Comparison of ENCODE assay signal across 18 cellular contexts in genomic region chr6:87543836-87544735, GRCh38.
"Had no signal": no experiment of that assay in that cellular context is flagged by ENCODE, and none has a peak within 500 bp of the region (broad histone marks: within the 10 kb centered on the region; RNA-seq: fewer than 3 reads in every experiment).

No MANE protein-coding gene starts in this region.

- H2AFZ ChIP-seq: hepatocyte had no signal

- ATAC-seq: activated CD8-positive, alpha-beta T cell treated with anti-CD3 and anti-CD28 coated beads, Interleukin-2, amount 10 ng/mL, durations not matched to agents 7 days and 5 days; activated naive CD8-positive, alpha-beta T cell treated with anti-CD3 and anti-CD28 coated beads, Interleukin-2, amount 50 U/mL, for 24 hours; right cardiac atrium had no signal

- H3K27ac Mint-ChIP-seq: activated CD8-positive, alpha-beta T cell treated with anti-CD3 and anti-CD28 coated beads, Interleukin-2, amount 10 ng/mL, durations not matched to agents 7 days and 5 days; activated naive CD8-positive, alpha-beta T cell treated with anti-CD3 and anti-CD28 coated beads, Interleukin-2, amount 50 U/mL, for 24 hours; mesothelial cell of epicardium; type B pancreatic cell had no signal

- H3K4me3 Mint-ChIP-seq: activated CD8-positive, alpha-beta T cell treated with anti-CD3 and anti-CD28 coated beads, Interleukin-2, amount 10 ng/mL, durations not matched to agents 7 days and 5 days; activated naive CD8-positive, alpha-beta T cell treated with anti-CD3 and anti-CD28 coated beads, Interleukin-2, amount 50 U/mL, for 24 hours; mesothelial cell of epicardium; naive B cell; type B pancreatic cell had no signal

- H3K27ac ChIP-seq: ascending aorta, dorsolateral prefrontal cortex, hepatocyte, neutrophil, spleen, suprapubic skin had no signal

- H3K79me2 ChIP-seq: hepatocyte had no signal

- H3K4me1 ChIP-seq: ascending aorta, suprapubic skin had no signal

- H3K9me3 Mint-ChIP-seq: type B pancreatic cell had no signal

- DNase-seq: activated CD4-positive, alpha-beta T cell treated with anti-CD3 and anti-CD28 coated beads for 1 hour; activated CD8-positive, alpha-beta memory T cell treated with anti-CD3 and anti-CD28 coated beads, Interleukin-2, amount 50 U/mL, for 48 hours; activated CD8-positive, alpha-beta T cell treated with anti-CD3 and anti-CD28 coated beads, Interleukin-2, amount 10 ng/mL, durations not matched to agents 7 days and 5 days; activated naive CD4-positive, alpha-beta T cell treated with Interleukin-2 at 50 U/mL for 16 hours; activated naive CD8-positive, alpha-beta T cell treated with anti-CD3 and anti-CD28 coated beads, Interleukin-2, amount 50 U/mL, for 24 hours; dorsolateral prefrontal cortex; kidney; naive B cell; right cardiac atrium; spleen; stimulated activated CD4-positive, alpha-beta T cell treated with anti-CD3 and anti-CD28 coated beads, Interleukin-2, amount 100 ng/mL, for 24 hours; stimulated activated naive CD4-positive, alpha-beta T cell had no signal

- H3K4me3 ChIP-seq: ascending aorta, dorsolateral prefrontal cortex, hepatocyte, spleen, suprapubic skin had no signal

- H3K4me2 ChIP-seq: hepatocyte had no signal

- H3K4me1 Mint-ChIP-seq: activated naive CD8-positive, alpha-beta T cell treated with anti-CD3 and anti-CD28 coated beads, Interleukin-2, amount 50 U/mL, for 24 hours had no signal

- H3K9me3 ChIP-seq: ascending aorta, neutrophil, suprapubic skin had no signal

- H3K27me3 Mint-ChIP-seq: activated naive CD8-positive, alpha-beta T cell treated with anti-CD3 and anti-CD28 coated beads, Interleukin-2, amount 50 U/mL, for 24 hours; naive B cell; type B pancreatic cell had no signal
